Comparison of ENCODE assay signal across 8 cellular contexts in genomic region chr18:3597159-3597977, GRCh38.
DNase-seq lines count a peak whose midpoint lies in the region; ATAC-seq and TF ChIP-seq lines count a peak whose summit lies in the region.

No MANE protein-coding gene starts in this region.

- CTCF ChIA-PET in PC-3 (lab: Charles Lee) = interaction anchor here (1.0 kb wide), 1 partner anchor 69 kb away, joined by 3 read pairs; no protein-coding TSS in a partner anchor

- BruUV-seq in PC-3 (replicated peaks; lab: Mats Ljungman, UMichigan) = no TSS peak

- intact Hi-C loops in PC-3 (cut with micrococcal nuclease) = no loop called here

- H3K27me3 ChIP-seq in PC-3 (ENCODE audit: low read length) = no peaks in the 10 kb centered on the region
- no peaks in the 10 kb centered on the region for H3K27me3 ChIP-seq in effector memory CD4-positive, alpha-beta T cell (replicated peaks; ENCODE audit: control insufficient read depth, insufficient read depth, low read length, poor library complexity, severe bottlenecking)
- H3K27me3 ChIP-seq in osteoblast (ENCODE audit: insufficient read depth, low read length) = no peaks in the 10 kb centered on the region

- peaks cover 54% of the 10 kb centered on the region for H3K4me1 ChIP-seq in PC-3 (ENCODE audit: insufficient read depth, low read length)
- peaks cover 41% of the 10 kb centered on the region for H3K4me1 ChIP-seq in effector memory CD4-positive, alpha-beta T cell (ENCODE audit: control insufficient read depth, insufficient read depth, low read length, poor library complexity, severe bottlenecking)
- H3K4me1 ChIP-seq in osteoblast (ENCODE audit: insufficient read depth, low read length) = peaks cover 43% of the 10 kb centered on the region

- H3K27ac ChIP-seq in C4-2B (peak overlapping the region; percentile 82), PC-3 (ENCODE audit: low read length) (peak overlapping the region; percentile 99), osteoblast (ENCODE audit: low read depth, low read length) (peak overlapping the region; percentile 95)
- peak overlapping the region; percentile 95 for H3K27ac ChIP-seq in effector memory CD4-positive, alpha-beta T cell (ENCODE audit: insufficient read depth, low read length, poor library complexity, severe bottlenecking)

- H3K9me3 ChIP-seq in PC-3 (ENCODE audit: low read length) (no peaks in the 10 kb centered on the region), osteoblast (ENCODE audit: low read depth, low read length) (no peaks in the 10 kb centered on the region)
- H3K9me3 ChIP-seq in effector memory CD4-positive, alpha-beta T cell (ENCODE audit: control insufficient read depth, low read length) = no peaks in the 10 kb centered on the region

- POLR2A ChIA-PET in PC-3 (lab: Charles Lee; ENCODE audit: unreplicated experiment) = no interaction called here

- H3F3A ChIP-seq in PC-3 (ENCODE audit: low read length, unreplicated experiment) = peaks cover 4% of the 10 kb centered on the region

- H3K79me2 ChIP-seq in PC-3 (ENCODE audit: low read length) (peaks cover 14% of the 10 kb centered on the region; the same call in 1 of the 2 replicates), osteoblast (ENCODE audit: insufficient read depth, low read length) (peaks cover 31% of the 10 kb centered on the region)

- H3K36me3 ChIP-seq in PC-3 (ENCODE audit: low read depth, low read length) (no peaks in the 10 kb centered on the region), osteoblast (ENCODE audit: insufficient read depth, low read length) (no peaks in the 10 kb centered on the region)
- H3K36me3 ChIP-seq in effector memory CD4-positive, alpha-beta T cell (ENCODE audit: control insufficient read depth, insufficient read depth, low read length) = no peaks in the 10 kb centered on the region

- DNase-seq in PC-3 = no peak
- no peak for DNase-seq in effector memory CD4-positive, alpha-beta T cell
- DNase-seq in osteoblast (ENCODE audit: insufficient read length, low spot score, missing footprints) = no peak
- DNase-seq in NCI-H2196 treated with DMSO at 0.1 percent for 48 hours (lab: John Stamatoyannopoulos, UW; ENCODE audit: unreplicated experiment) = no peak
- DNase-seq in DMS114 treated with DMSO at 0.1 percent for 48 hours (lab: John Stamatoyannopoulos, UW; ENCODE audit: unreplicated experiment) = no peak
- no peak for DNase-seq in occipital lobe (lab: John Stamatoyannopoulos, UW)

- H2AFZ ChIP-seq in PC-3 (ENCODE audit: low read length) (no peak overlapping the region), osteoblast (ENCODE audit: low read length) (no peak overlapping the region)

- no peak for TF ChIP-seq CTCF in C4-2B (conservative IDR thresholded peaks at IDR 0.05)
- no peak for TF ChIP-seq CTCF in PC-3 (conservative IDR thresholded peaks at IDR 0.05; ENCODE audit: low read depth, low read length)
- TF ChIP-seq CTCF in osteoblast (IDR thresholded peaks at IDR 0.05; ENCODE audit: extremely low read depth, low read depth, low read length) = no peak

- H3K9ac ChIP-seq in PC-3 (ENCODE audit: low read length) = peak overlapping the region; percentile 85

- no peak overlapping the region for H3K4me3 ChIP-seq in PC-3 (ENCODE audit: low read length)
- peak overlapping the region; percentile 53 for H3K4me3 ChIP-seq in effector memory CD4-positive, alpha-beta T cell (ENCODE audit: insufficient read depth, low read depth, low read length, poor library complexity, severe bottlenecking)
- no peak overlapping the region for H3K4me3 ChIP-seq in osteoblast (ENCODE audit: insufficient read depth, low read length)

- no peak for ATAC-seq in PC-3
- ATAC-seq in GM21619 (IDR thresholded peaks at IDR 0.05; ENCODE audit: unreplicated experiment) = no peak

- H3K4me2 ChIP-seq in PC-3 (ENCODE audit: low read length) = peak overlapping the region; percentile 84
- H3K4me2 ChIP-seq in osteoblast (ENCODE audit: insufficient read depth, low read length) = peak overlapping the region; percentile 38

- no peaks in the 10 kb centered on the region for H4K20me1 ChIP-seq in PC-3 (ENCODE audit: low read length)
- H4K20me1 ChIP-seq in osteoblast (ENCODE audit: insufficient read depth, low read length) = no peaks in the 10 kb centered on the region

- no peaks in the 10 kb centered on the region for H3K9me2 ChIP-seq in PC-3 (replicated peaks; ENCODE audit: low read length)
